In the genomic region with DNA sequence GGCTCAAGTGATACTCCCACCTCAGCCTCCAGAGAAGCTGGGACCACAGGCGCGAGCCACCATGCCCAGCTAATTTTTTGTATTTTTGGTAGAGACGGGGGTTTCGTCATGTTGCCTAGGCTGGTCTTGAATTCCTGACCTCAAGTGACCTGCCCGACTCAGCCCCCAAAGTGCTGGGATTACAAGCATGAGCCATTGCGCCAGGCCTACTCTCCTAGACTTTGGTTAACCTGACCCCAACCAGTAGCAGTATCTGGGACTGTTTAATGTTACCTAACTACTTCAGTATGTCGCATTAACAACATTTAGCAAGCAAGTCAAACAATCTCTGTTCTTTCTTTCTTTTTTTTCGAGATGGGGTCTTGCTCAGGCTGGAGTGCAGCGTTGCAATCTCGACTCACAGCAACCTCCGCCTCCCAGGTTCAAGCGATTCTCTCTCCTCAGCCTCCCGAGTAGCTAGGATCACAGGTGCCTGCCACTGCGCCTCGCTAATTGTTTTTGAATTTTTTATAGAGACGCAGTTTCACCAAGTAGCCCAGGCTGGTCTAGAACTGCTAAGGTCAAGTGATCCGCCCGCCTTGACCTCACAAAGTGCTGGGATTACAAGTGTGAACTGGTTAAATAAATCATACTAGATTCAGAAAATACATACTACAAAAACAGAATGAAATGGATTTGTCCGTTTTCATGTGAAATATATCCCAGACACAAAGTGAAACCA, we compare ENCODE assay signal across 9 cellular contexts. TPM values are rescaled to one million over a fixed set of nuclear protein-coding genes. Genes with fewer than 3 reads are reported as not detected.
DNase-seq lines count a peak whose midpoint lies in the region; ATAC-seq and TF ChIP-seq lines count a peak whose summit lies in the region.
"Had no signal": no experiment of that assay in that cellular context is flagged by ENCODE, and none has a peak within 500 bp of the region (broad histone marks: within the 10 kb centered on the region; RNA-seq: fewer than 3 reads in every experiment).

No MANE protein-coding gene starts in this region.

- no peak overlapping the region for H3K9ac ChIP-seq in neural cell (ENCODE audit: low read length)

- no peak for DNase-seq in CD8-positive, alpha-beta memory T cell
- DNase-seq in MG63 = no peak
- DNase-seq in coronary artery (ENCODE audit: low spot score) = no peak
- no peak for DNase-seq in effector memory CD4-positive, alpha-beta T cell
- DNase-seq in HPDE6-E6E7 (ENCODE audit: extremely low spot score) = no peak
- DNase-seq in SHP77 treated with DMSO at 0.1 percent for 48 hours (lab: John Stamatoyannopoulos, UW) = no peak
- DNase-seq: activated CD4-positive, CD25-positive, alpha-beta regulatory T cell had no signal

- ATAC-seq in HG03432 (IDR thresholded peaks at IDR 0.05; ENCODE audit: unreplicated experiment) = no peak

- H3K36me3 ChIP-seq in CD8-positive, alpha-beta memory T cell (ENCODE audit: insufficient read depth, low read length) = no peaks in the 10 kb centered on the region
- H3K36me3 ChIP-seq in MG63 (no peaks in the 10 kb centered on the region), neural cell (ENCODE audit: insufficient read depth, low read length) (no peaks in the 10 kb centered on the region)
- H3K36me3 ChIP-seq in effector memory CD4-positive, alpha-beta T cell (ENCODE audit: control insufficient read depth, insufficient read depth, low read length) = no peaks in the 10 kb centered on the region

- TF ChIP-seq RAD21 in neural cell (conservative IDR thresholded peaks at IDR 0.05) = no peak

- no peaks in the 10 kb centered on the region for H3K27me3 Mint-ChIP-seq in CD8-positive, alpha-beta memory T cell

- H3K4me2 ChIP-seq in neural cell (ENCODE audit: low read length) = no peak overlapping the region

- no peaks in the 10 kb centered on the region for H3K9me3 Mint-ChIP-seq in CD8-positive, alpha-beta memory T cell

- no peak overlapping the region for H2AFZ ChIP-seq in neural cell (ENCODE audit: low read depth, low read length)

- H3K27me3 ChIP-seq in CD8-positive, alpha-beta memory T cell (ENCODE audit: insufficient read depth, low read length, poor library complexity, severe bottlenecking) = no peaks in the 10 kb centered on the region
- H3K27me3 ChIP-seq in MG63 (no peaks in the 10 kb centered on the region), neural cell (ENCODE audit: insufficient read depth, low read depth, low read length) (no peaks in the 10 kb centered on the region)
- H3K27me3 ChIP-seq in effector memory CD4-positive, alpha-beta T cell (replicated peaks; ENCODE audit: control insufficient read depth, insufficient read depth, low read length, poor library complexity, severe bottlenecking) = no peaks in the 10 kb centered on the region

- H3K79me2 ChIP-seq in neural cell (replicated peaks; ENCODE audit: insufficient read depth, low read length) = peaks cover 51% of the 10 kb centered on the region

- peaks cover 25% of the 10 kb centered on the region for H3K4me1 ChIP-seq in CD8-positive, alpha-beta memory T cell (ENCODE audit: insufficient read depth, low read length)
- peaks cover 14% of the 10 kb centered on the region for H3K4me1 ChIP-seq in effector memory CD4-positive, alpha-beta T cell (ENCODE audit: control insufficient read depth, insufficient read depth, low read length, poor library complexity, severe bottlenecking)

- peak overlapping the region; percentile 86 for H3K4me3 ChIP-seq in CD8-positive, alpha-beta memory T cell (ENCODE audit: low read length)
- H3K4me3 ChIP-seq in MG63 (peak overlapping the region; percentile 63), coronary artery (peak overlapping the region; percentile 88), neural cell (ENCODE audit: low read length) (peak overlapping the region; percentile 97)
- H3K4me3 ChIP-seq in effector memory CD4-positive, alpha-beta T cell (ENCODE audit: insufficient read depth, low read depth, low read length, poor library complexity, severe bottlenecking) = no peak overlapping the region

- no peaks in the 10 kb centered on the region for H3K9me3 ChIP-seq in CD8-positive, alpha-beta memory T cell (ENCODE audit: low read length)
- H3K9me3 ChIP-seq in MG63 (no peaks in the 10 kb centered on the region), neural cell (ENCODE audit: low read length) (no peaks in the 10 kb centered on the region)
- no peaks in the 10 kb centered on the region for H3K9me3 ChIP-seq in effector memory CD4-positive, alpha-beta T cell (ENCODE audit: control insufficient read depth, low read length)

- peaks cover 0 to 7% (median 2%) of the 10 kb centered on the region in 3 donors for H3K36me3 Mint-ChIP-seq in CD8-positive, alpha-beta memory T cell

- no peaks in the 10 kb centered on the region for H3K9me2 ChIP-seq in neural cell (ENCODE audit: insufficient read depth, low read length)

- CTCF ChIA-PET in CD8-positive, alpha-beta memory T cell (lab: Charles Lee) = no interaction called here

- peak overlapping the region; percentile 11 for H3K27ac ChIP-seq in CD8-positive, alpha-beta memory T cell (ENCODE audit: low read depth, low read length)
- H3K27ac ChIP-seq in coronary artery (no peak overlapping the region), neural cell (ENCODE audit: low read length) (no peak overlapping the region)
- no peak overlapping the region for H3K27ac ChIP-seq in effector memory CD4-positive, alpha-beta T cell (ENCODE audit: insufficient read depth, low read length, poor library complexity, severe bottlenecking)

- no peak for TF ChIP-seq EP300 in neural cell (conservative IDR thresholded peaks at IDR 0.05; ENCODE audit: poor library complexity, severe bottlenecking)

- H3K4me3 Mint-ChIP-seq in CD8-positive, alpha-beta memory T cell = peak overlapping the region; percentile 85 to 100 (median 94)

- no peak for TF ChIP-seq CTCF in coronary artery (IDR thresholded peaks at IDR 0.05)
- no peak for TF ChIP-seq CTCF in neural cell (IDR thresholded peaks at IDR 0.05; ENCODE audit: poor library complexity, severe bottlenecking)

- H3F3A ChIP-seq in neural cell (ENCODE audit: insufficient read depth, low read length, poor library complexity, severe bottlenecking) = no peaks in the 10 kb centered on the region

- H4K20me1 ChIP-seq in neural cell (ENCODE audit: insufficient read depth) = no peaks in the 10 kb centered on the region

- POLR2A ChIA-PET in CD8-positive, alpha-beta memory T cell (lab: Charles Lee) = interaction anchor here (0.6 kb wide), 1 partner anchor 114 kb away, joined by 4 read pairs; no protein-coding TSS in a partner anchor

- H3K27ac Mint-ChIP-seq in CD8-positive, alpha-beta memory T cell = peak overlapping the region in 4 of 8 donors; percentile 86 to 97 (median 88)

- peaks cover 37 to 59% (median 52%) of the 10 kb centered on the region in 3 donors for H3K4me1 Mint-ChIP-seq in CD8-positive, alpha-beta memory T cell

TF ChIP-seq in neural cell, 6 proteins besides CTCF, POLR2A, EP300 and RAD21:
- TF ChIP-seq EZH2 (IDR thresholded peaks at IDR 0.05; ENCODE audit: borderline replicate concordance, insufficient read depth, low read length, poor library complexity, severe bottlenecking) = no peak
- TF ChIP-seq POLR2AphosphoS5 (IDR thresholded peaks at IDR 0.05) = no peak
- no peak for TF ChIP-seq MXI1 (conservative IDR thresholded peaks at IDR 0.05; ENCODE audit: poor library complexity, severe bottlenecking)
- TF ChIP-seq, protein P1, sequence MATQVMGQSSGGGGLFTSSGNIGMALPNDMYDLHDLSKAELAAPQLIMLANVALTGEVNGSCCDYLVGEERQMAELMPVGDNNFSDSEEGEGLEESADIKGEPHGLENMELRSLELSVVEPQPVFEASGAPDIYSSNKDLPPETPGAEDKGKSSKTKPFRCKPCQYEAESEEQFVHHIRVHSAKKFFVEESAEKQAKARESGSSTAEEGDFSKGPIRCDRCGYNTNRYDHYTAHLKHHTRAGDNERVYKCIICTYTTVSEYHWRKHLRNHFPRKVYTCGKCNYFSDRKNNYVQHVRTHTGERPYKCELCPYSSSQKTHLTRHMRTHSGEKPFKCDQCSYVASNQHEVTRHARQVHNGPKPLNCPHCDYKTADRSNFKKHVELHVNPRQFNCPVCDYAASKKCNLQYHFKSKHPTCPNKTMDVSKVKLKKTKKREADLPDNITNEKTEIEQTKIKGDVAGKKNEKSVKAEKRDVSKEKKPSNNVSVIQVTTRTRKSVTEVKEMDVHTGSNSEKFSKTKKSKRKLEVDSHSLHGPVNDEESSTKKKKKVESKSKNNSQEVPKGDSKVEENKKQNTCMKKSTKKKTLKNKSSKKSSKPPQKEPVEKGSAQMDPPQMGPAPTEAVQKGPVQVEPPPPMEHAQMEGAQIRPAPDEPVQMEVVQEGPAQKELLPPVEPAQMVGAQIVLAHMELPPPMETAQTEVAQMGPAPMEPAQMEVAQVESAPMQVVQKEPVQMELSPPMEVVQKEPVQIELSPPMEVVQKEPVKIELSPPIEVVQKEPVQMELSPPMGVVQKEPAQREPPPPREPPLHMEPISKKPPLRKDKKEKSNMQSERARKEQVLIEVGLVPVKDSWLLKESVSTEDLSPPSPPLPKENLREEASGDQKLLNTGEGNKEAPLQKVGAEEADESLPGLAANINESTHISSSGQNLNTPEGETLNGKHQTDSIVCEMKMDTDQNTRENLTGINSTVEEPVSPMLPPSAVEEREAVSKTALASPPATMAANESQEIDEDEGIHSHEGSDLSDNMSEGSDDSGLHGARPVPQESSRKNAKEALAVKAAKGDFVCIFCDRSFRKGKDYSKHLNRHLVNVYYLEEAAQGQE (IDR thresholded peaks at IDR 0.05; ENCODE audit: borderline replicate concordance) = no peak
- no peak for TF ChIP-seq TAF1 (IDR thresholded peaks at IDR 0.05; ENCODE audit: low read depth)
- no peak for TF ChIP-seq SMC3 (conservative IDR thresholded peaks at IDR 0.05; ENCODE audit: poor library complexity)

RNA-seq across cellular contexts. Expression of a gene that starts 2.0 kb away (rescaled TPM):
- 10 to 100 TPM; 25.3 to 29.8 TPM for total RNA-seq in CD8-positive, alpha-beta memory T cell
- 42.0 TPM for polyA plus RNA-seq in CD8-positive, alpha-beta memory T cell
- total RNA-seq in MG63 (2014; rRNA removed; shearing (Covaris generic); ENCODE audit: low replicate concordance) = 13.9 and 16.6 TPM in 2 replicates
- 65.9 and 73.7 TPM in 2 replicates for polyA plus RNA-seq in neural cell
- polyA minus RNA-seq in neural cell = 37.0 and 37.5 TPM in 2 replicates

RNA-seq across cellular contexts. Expression of a gene that starts 53.7 kb away (rescaled TPM):
- total RNA-seq in CD8-positive, alpha-beta memory T cell = 10 to 100 TPM; 36.5 to 39.1 TPM
- polyA plus RNA-seq in CD8-positive, alpha-beta memory T cell = 17.7 TPM
- 6.8 and 9.0 TPM in 2 replicates for total RNA-seq in MG63 (2014; rRNA removed; shearing (Covaris generic); ENCODE audit: low replicate concordance)
- 4.2 and 7.5 TPM in 2 replicates for polyA plus RNA-seq in neural cell
- 10.9 and 13.6 TPM in 2 replicates for polyA minus RNA-seq in neural cell

RNA-seq across cellular contexts. Expression of a gene that starts 59.7 kb away (rescaled TPM):
- 10 to 100 TPM; 12.5 to 15.0 TPM for total RNA-seq in CD8-positive, alpha-beta memory T cell
- 17.8 TPM for polyA plus RNA-seq in CD8-positive, alpha-beta memory T cell
- 12.9 and 17.0 TPM in 2 replicates for total RNA-seq in MG63 (2014; rRNA removed; shearing (Covaris generic); ENCODE audit: low replicate concordance)
- 25.0 and 34.7 TPM in 2 replicates for polyA plus RNA-seq in neural cell
- polyA minus RNA-seq in neural cell = 47.5 and 51.7 TPM in 2 replicates
